ENCODE assay signal across 8 cellular contexts in genomic region chr19:16417660-16418596, GRCh38.
DNase-seq lines count a peak whose midpoint lies in the region; ATAC-seq and TF ChIP-seq lines count a peak whose summit lies in the region.

No MANE protein-coding gene starts in this region.

- TF ChIP-seq CTCF in astrocyte of the cerebellum (IDR thresholded peaks at IDR 0.05; ENCODE audit: low read depth, low read length, missing control alignments), result peak; percentile 87

- peaks cover 24% of the 10 kb centered on the region for H3K36me3 ChIP-seq in iPS DF 6.9 (ENCODE audit: control insufficient read depth, insufficient read depth, low read length)

- WGBS in iPS DF 6.9 (ENCODE audit: insufficient coverage, insufficient read length), result no CpG with 5 or more reads among the region's 33 CpGs

- no peak overlapping the region for H3K27ac ChIP-seq in iPS DF 6.9 (ENCODE audit: low read length)

- no peaks in the 10 kb centered on the region; the same call in 1 of the 2 replicates for H3K4me1 ChIP-seq in iPS DF 6.9 (ENCODE audit: control insufficient read depth, insufficient read depth, low read length)

- DNase-seq in ELR (ENCODE audit: low read depth) (peak; percentile 73), HuH-7 (ENCODE audit: low spot score) (peak; percentile 83), UCSD-AML1 (lab: John Stamatoyannopoulos, UW; ENCODE audit: unreplicated experiment) (peak; percentile 58), astrocyte of the cerebellum (ENCODE audit: low read depth) (no peak), iPS DF 6.9 (ENCODE audit: low read depth, low spot score) (peak; percentile 57), NCI-H1694 treated with DMSO at 0.1 percent for 48 hours (lab: John Stamatoyannopoulos, UW) (no peak)
- DNase-seq in stimulated activated CD4-positive, alpha-beta T cell treated with anti-CD3 and anti-CD28 coated beads, Interleukin-15, amount 100 ng/mL, for 48 hours (ENCODE audit: low read depth in 2 of 2), result peak; percentile 38 to 50

- H3K27me3 ChIP-seq in iPS DF 6.9 (ENCODE audit: control insufficient read depth, insufficient read depth, low read length), result no peaks in the 10 kb centered on the region

- ATAC-seq in GM18858 (IDR thresholded peaks at IDR 0.05; ENCODE audit: unreplicated experiment), result no peak

- no peaks in the 10 kb centered on the region for H3K9me3 ChIP-seq in iPS DF 6.9 (ENCODE audit: control insufficient read depth, insufficient read depth, low read length)

- no peak overlapping the region for H3K4me3 ChIP-seq in astrocyte of the cerebellum (ENCODE audit: low read depth, low read length)
- no peak overlapping the region for H3K4me3 ChIP-seq in iPS DF 6.9 (ENCODE audit: low read length)

- in situ Hi-C loops in astrocyte of the cerebellum (cut with HindIII; ENCODE audit: low sequenced_read_pairs), result no loop called here

Comparison
In these comparisons a context has a peak if more than half of its experiments do, and no peak if none do; other contexts are left out.
1. DNase-seq: peak in ELR (single experiment), HuH-7 (single experiment), UCSD-AML1 (single experiment), iPS DF 6.9 (single experiment) and stimulated activated CD4-positive, alpha-beta T cell treated with anti-CD3 and anti-CD28 coated beads, Interleukin-15, amount 100 ng/mL, for 48 hours (2 of 2); none in astrocyte of the cerebellum (single experiment) and NCI-H1694 treated with DMSO at 0.1 percent for 48 hours (single experiment).